14 cellular contexts compared by ENCODE assay signal in the genomic region with DNA sequence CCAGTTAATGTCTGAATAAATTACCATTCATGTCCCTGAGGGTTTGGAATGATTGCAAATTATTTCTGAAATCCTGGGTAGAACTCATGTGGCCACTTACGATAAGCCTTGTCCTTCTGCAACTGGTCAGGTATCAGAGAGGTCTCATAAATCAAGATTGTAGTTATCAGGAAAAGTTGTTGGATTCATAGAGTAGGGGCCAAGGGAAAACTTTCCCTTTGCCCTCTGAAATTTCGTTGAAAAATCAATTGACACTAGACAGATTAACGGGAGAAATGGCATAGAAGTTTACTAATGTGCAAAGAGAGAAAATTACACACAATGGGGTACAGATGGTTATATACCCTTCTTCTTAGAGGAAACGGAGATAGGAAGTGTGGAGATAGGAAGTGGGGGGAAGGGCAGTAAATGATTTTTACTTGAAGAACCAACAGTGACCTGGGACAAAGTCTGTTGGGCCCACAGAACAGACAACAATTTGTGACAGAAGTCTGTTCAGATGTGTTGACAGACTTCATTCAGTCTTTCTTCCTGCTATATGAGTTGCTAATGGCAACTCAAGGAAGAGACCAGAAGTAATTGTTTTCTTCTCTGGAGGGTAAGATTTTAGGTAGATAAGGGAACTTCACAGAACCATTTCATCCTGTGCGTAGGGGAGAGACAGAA.
DNase-seq lines count a peak whose midpoint lies in the region; ATAC-seq, FAIRE-seq and TF ChIP-seq lines count a peak whose summit lies in the region.
"Had no signal": no experiment of that assay in that cellular context is flagged by ENCODE, and none has a peak within 500 bp of the region (broad histone marks: within the 10 kb centered on the region; RNA-seq: fewer than 3 reads in every experiment).

No MANE protein-coding gene starts in this region.

- no peak for TF ChIP-seq CTCF in kidney (IDR thresholded peaks at IDR 0.05; ENCODE audit: borderline replicate concordance, extremely low read depth, insufficient read depth)
- TF ChIP-seq CTCF in smooth muscle cell (IDR thresholded peaks at IDR 0.05; ENCODE audit: borderline replicate concordance, insufficient read depth, poor library complexity, severe bottlenecking) = no peak
- TF ChIP-seq CTCF in progenitor cell of endocrine pancreas (IDR thresholded peaks at IDR 0.05; ENCODE audit: unreplicated experiment) = no peak

- H3K4me3 Mint-ChIP-seq in T-helper 17 cell = peak overlapping the region; percentile 46
- H3K4me3 Mint-ChIP-seq in progenitor cell of endocrine pancreas (ENCODE audit: low read depth) = no peak overlapping the region
- no peak overlapping the region for H3K4me3 Mint-ChIP-seq in activated CD4-positive, alpha-beta memory T cell treated with anti-CD3 and anti-CD28 coated beads for 36 hours
- H3K4me3 Mint-ChIP-seq: activated CD4-positive, alpha-beta T cell treated with anti-CD3 and anti-CD28 coated beads, Interleukin-2, amount 10 ng/mL, durations not matched to agents 24 days and 14 days; activated T-helper 1 cell treated with anti-CD3 and anti-CD28 coated beads, Interleukin-12 subunit alpha, Interleukin-12 subunit beta, Interleukin-2, Interleukin-4 antibody, amounts not matched to agents 30 ng/mL and 10 ng/mL and 1 ng/mL, durations not matched to agents 14 hours and 24 hours and 36 hours; brain; memory B cell had no signal

- H3K9me3 Mint-ChIP-seq in progenitor cell of endocrine pancreas (ENCODE audit: low read depth) = no peaks in the 10 kb centered on the region
- H3K9me3 Mint-ChIP-seq in activated CD4-positive, alpha-beta memory T cell treated with anti-CD3 and anti-CD28 coated beads for 36 hours = no peaks in the 10 kb centered on the region
- H3K9me3 Mint-ChIP-seq: activated CD4-positive, alpha-beta T cell treated with anti-CD3 and anti-CD28 coated beads, Interleukin-2, amount 10 ng/mL, durations not matched to agents 24 days and 14 days; activated T-helper 1 cell treated with anti-CD3 and anti-CD28 coated beads, Interleukin-12 subunit alpha, Interleukin-12 subunit beta, Interleukin-2, Interleukin-4 antibody, amounts not matched to agents 30 ng/mL and 10 ng/mL and 1 ng/mL, durations not matched to agents 14 hours and 24 hours and 36 hours; memory B cell had no signal

- H3K36me3 Mint-ChIP-seq in T-helper 17 cell (ENCODE audit: low read depth) (no peaks in the 10 kb centered on the region), progenitor cell of endocrine pancreas (ENCODE audit: insufficient read depth) (no peaks in the 10 kb centered on the region)
- no peaks in the 10 kb centered on the region for H3K36me3 Mint-ChIP-seq in activated CD4-positive, alpha-beta memory T cell treated with anti-CD3 and anti-CD28 coated beads for 36 hours
- H3K36me3 Mint-ChIP-seq: brain, memory B cell had no signal

- H3K4me1 ChIP-seq in kidney (ENCODE audit: control insufficient read depth in 1 of 2, insufficient read depth in 1 of 2, low read depth in 1 of 2, low read length in 2 of 2) (peaks cover 10 to 17% of the 10 kb centered on the region in 2 donors), smooth muscle cell (ENCODE audit: low read depth) (peaks cover 35% of the 10 kb centered on the region), Karpas-422 (ENCODE audit: low read length) (no peaks in the 10 kb centered on the region)

- H3K9ac ChIP-seq in kidney (ENCODE audit: low read length in 2 of 2) (no peak overlapping the region), smooth muscle cell (ENCODE audit: low read depth) (peak overlapping the region; percentile 30), Karpas-422 (ENCODE audit: low read length) (no peak overlapping the region)

- H3K4me2 ChIP-seq in smooth muscle cell (peak overlapping the region; percentile 34), Karpas-422 (ENCODE audit: low read depth, low read length, poor library complexity, severe bottlenecking) (no peak overlapping the region)

- no peaks in the 10 kb centered on the region for H3K9me3 ChIP-seq in T-helper 17 cell (ENCODE audit: control insufficient read depth, low read length, poor library complexity, severe bottlenecking)
- H3K9me3 ChIP-seq in kidney (ENCODE audit: control insufficient read depth in 1 of 2, low read length in 2 of 2) = no peaks in the 10 kb centered on the region
- H3K9me3 ChIP-seq in smooth muscle cell (replicated peaks; ENCODE audit: low read depth) = no peaks in the 10 kb centered on the region
- no peaks in the 10 kb centered on the region for H3K9me3 ChIP-seq in Karpas-422 (ENCODE audit: low read length)

- TF ChIP-seq POLR2A in H54 (IDR thresholded peaks at IDR 0.05; ENCODE audit: low read depth, low read length) = no peak

- H3K27ac Mint-ChIP-seq in T-helper 17 cell (peak overlapping the region; percentile 72), progenitor cell of endocrine pancreas (no peak overlapping the region)
- H3K27ac Mint-ChIP-seq in activated CD4-positive, alpha-beta memory T cell treated with anti-CD3 and anti-CD28 coated beads for 36 hours = no peak overlapping the region
- H3K27ac Mint-ChIP-seq: activated CD4-positive, alpha-beta T cell treated with anti-CD3 and anti-CD28 coated beads, Interleukin-2, amount 10 ng/mL, durations not matched to agents 24 days and 14 days; activated T-helper 1 cell treated with anti-CD3 and anti-CD28 coated beads, Interleukin-12 subunit alpha, Interleukin-12 subunit beta, Interleukin-2, Interleukin-4 antibody, amounts not matched to agents 30 ng/mL and 10 ng/mL and 1 ng/mL, durations not matched to agents 14 hours and 24 hours and 36 hours; memory B cell had no signal

- peak overlapping the region; percentile 3 to 66 for H3K27ac ChIP-seq in kidney (ENCODE audit: low read depth in 2 of 2, low read length in 2 of 2)
- H3K27ac ChIP-seq in smooth muscle cell (ENCODE audit: low read depth) = peak overlapping the region; percentile 88
- H3K27ac ChIP-seq in Karpas-422 (ENCODE audit: low read length) = no peak overlapping the region

- intact Hi-C loops in kidney (cut with DNase I) = no loop called here
- intact Hi-C loops in activated CD4-positive, alpha-beta memory T cell treated with anti-CD3 and anti-CD28 coated beads for 36 hours (cut with micrococcal nuclease) = no loop called here

- no peaks in the 10 kb centered on the region for H4K20me1 ChIP-seq in smooth muscle cell (ENCODE audit: low read depth)
- H4K20me1 ChIP-seq in Karpas-422 (ENCODE audit: insufficient read depth, low read depth, low read length) = no peaks in the 10 kb centered on the region

- H3K4me3 ChIP-seq in kidney (ENCODE audit: low read length in 2 of 2) = no peak overlapping the region
- H3K4me3 ChIP-seq in smooth muscle cell = no peak overlapping the region
- no peak overlapping the region for H3K4me3 ChIP-seq in Karpas-422 (ENCODE audit: low read length)

- H3K79me2 ChIP-seq in smooth muscle cell (ENCODE audit: low read depth) = no peaks in the 10 kb centered on the region
- no peaks in the 10 kb centered on the region for H3K79me2 ChIP-seq in Karpas-422 (ENCODE audit: low read length)

- POLR2A ChIA-PET in activated CD4-positive, alpha-beta memory T cell treated with anti-CD3 and anti-CD28 coated beads for 36 hours (lab: Charles Lee) = no interaction called here

- no peaks in the 10 kb centered on the region for H3K27me3 Mint-ChIP-seq in T-helper 17 cell
- H3K27me3 Mint-ChIP-seq in progenitor cell of endocrine pancreas = no peaks in the 10 kb centered on the region
- H3K27me3 Mint-ChIP-seq in activated CD4-positive, alpha-beta memory T cell treated with anti-CD3 and anti-CD28 coated beads for 36 hours = no peaks in the 10 kb centered on the region
- H3K27me3 Mint-ChIP-seq: brain, memory B cell had no signal

- H3K4me1 Mint-ChIP-seq in T-helper 17 cell (peaks cover 16% of the 10 kb centered on the region), progenitor cell of endocrine pancreas (ENCODE audit: low read depth) (peaks cover 11% of the 10 kb centered on the region)
- H3K4me1 Mint-ChIP-seq in activated CD4-positive, alpha-beta memory T cell treated with anti-CD3 and anti-CD28 coated beads for 36 hours (ENCODE audit: low read depth) = peaks cover 17% of the 10 kb centered on the region

- H3K36me3 ChIP-seq in kidney (ENCODE audit: control insufficient read depth in 1 of 2, insufficient read depth in 2 of 2, low read length in 2 of 2) (no peaks in the 10 kb centered on the region), smooth muscle cell (ENCODE audit: low read depth) (no peaks in the 10 kb centered on the region), Karpas-422 (ENCODE audit: insufficient read depth, low read length) (no peaks in the 10 kb centered on the region)

- no peaks in the 10 kb centered on the region for H3K27me3 ChIP-seq in smooth muscle cell (ENCODE audit: low read depth)
- no peaks in the 10 kb centered on the region for H3K27me3 ChIP-seq in Karpas-422 (ENCODE audit: low read length)

- CTCF ChIA-PET in activated CD4-positive, alpha-beta memory T cell treated with anti-CD3 and anti-CD28 coated beads for 36 hours (lab: Charles Lee) = interaction anchor here (0.7 to 1.0 kb wide), 2 partner anchors 15 to 21 kb away, joined by 3 read pairs; no protein-coding TSS in a partner anchor

- no peaks in the 10 kb centered on the region for H3K9me2 ChIP-seq in Karpas-422 (replicated peaks; ENCODE audit: insufficient read depth, low read length)

- DNase-seq in H54 (ENCODE audit: insufficient read length, low spot score) = no peak
- DNase-seq in T-helper 17 cell = no peak
- DNase-seq in kidney = no peak
- no peak for DNase-seq in smooth muscle cell (lab: John Stamatoyannopoulos, UW; ENCODE audit: unreplicated experiment)
- DNase-seq in progenitor cell of endocrine pancreas (ENCODE audit: low spot score, unreplicated experiment) = no peak
- no peak for DNase-seq in activated CD4-positive, alpha-beta memory T cell treated with anti-CD3 and anti-CD28 coated beads for 36 hours
- no peak for DNase-seq in Karpas-422
- DNase-seq: activated CD4-positive, alpha-beta T cell treated with anti-CD3 and anti-CD28 coated beads, Interleukin-2, amount 10 ng/mL, durations not matched to agents 24 days and 14 days; COR-L47; NCI-H2081 treated with DMSO at 0.1 percent for 48 hours had no signal

- H2AFZ ChIP-seq in smooth muscle cell (ENCODE audit: low read depth) (no peak overlapping the region), Karpas-422 (ENCODE audit: low read length) (no peak overlapping the region)

- peak; percentile 90 for ATAC-seq in T-helper 17 cell

- 89% methylated on average over 5 of the region's 5 CpGs for WGBS in smooth muscle cell (ENCODE audit: low lambda C conversion rate)

- peak; percentile 45 for FAIRE-seq in H54 (lab: Jason Lieb, UNC)
- no peak for FAIRE-seq in kidney (lab: Jason Lieb, UNC)
- FAIRE-seq: endometrium had no signal

- H3F3A ChIP-seq in smooth muscle cell (ENCODE audit: low read depth) = peaks cover 12% of the 10 kb centered on the region
